Comparison of ENCODE assay signal across 25 cellular contexts in the genomic region with DNA sequence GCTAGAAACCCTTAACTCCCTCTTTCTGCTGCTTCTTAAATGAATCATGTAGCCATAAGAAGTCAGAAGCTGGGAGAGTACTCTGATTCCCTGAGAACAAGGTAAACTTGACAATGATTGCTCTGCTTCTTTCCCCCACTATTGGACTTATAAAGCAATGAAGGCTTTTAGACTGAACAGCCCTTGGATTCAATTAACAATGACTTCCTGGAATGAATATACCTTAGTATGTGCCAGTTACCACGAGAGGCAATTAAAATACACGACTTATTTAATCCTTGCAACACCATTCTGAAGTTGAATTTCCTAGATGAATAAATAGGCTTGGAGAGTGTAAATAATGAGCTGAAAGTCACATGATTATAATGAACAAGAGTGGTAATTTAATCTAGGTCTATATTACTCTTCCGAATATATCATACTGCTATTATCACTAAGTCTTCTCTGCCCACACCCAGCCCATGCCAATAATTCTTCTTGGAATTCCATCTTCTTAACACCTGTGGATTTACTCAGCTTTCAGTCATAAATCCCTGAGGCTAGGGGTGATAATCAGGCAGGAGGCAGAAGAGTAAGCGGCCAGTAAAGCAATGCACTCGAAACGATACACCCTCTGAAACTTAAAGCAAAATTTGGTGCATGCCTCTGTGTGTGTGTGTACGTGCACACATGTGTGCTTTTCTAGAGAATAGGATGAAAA.
DNase-seq lines count a peak whose midpoint lies in the region; ATAC-seq, FAIRE-seq and TF ChIP-seq lines count a peak whose summit lies in the region.
"Had no signal": no experiment of that assay in that cellular context is flagged by ENCODE, and none has a peak within 500 bp of the region (broad histone marks: within the 10 kb centered on the region; RNA-seq: fewer than 3 reads in every experiment).

No MANE protein-coding gene starts in this region.

- no peak for TF ChIP-seq POLR2A in A549 (IDR thresholded peaks at IDR 0.05; ENCODE audit: low read length)
- no peak for TF ChIP-seq POLR2A in testis (IDR thresholded peaks at IDR 0.05)

- TF ChIP-seq EP300 in A549 (IDR thresholded peaks at IDR 0.05): no peak

- intact Hi-C loops in left lung (cut with DNase I) (no loop called here), ascending aorta (cut with DNase I) (loop anchor here (10.0 kb wide), 1 partner anchor 372 kb away; a partner anchor contains a TSS), testis (cut with DNase I; ENCODE audit: low total_unique reads) (no loop called here)

- H3K27ac ChIP-seq in A549 (no peak overlapping the region), left lung (no peak overlapping the region), ascending aorta (no peak overlapping the region), testis (no peak overlapping the region)
- H3K27ac ChIP-seq: ovary, suprapubic skin had no signal

- POLR2A ChIA-PET in A549 (lab: Yijun Ruan, JAX): no interaction called here

- ATAC-seq in A549 (no peak; a peak in 1 of 6 replicates), T-helper 17 cell (no peak), left lung (peak; percentile 77), HG03025 (IDR thresholded peaks at IDR 0.05; ENCODE audit: low FRiP score, unreplicated experiment) (no peak)
- ATAC-seq: GM12878; naive thymus-derived CD8-positive, alpha-beta T cell; sciatic nerve; WTC11 had no signal

- TF ChIP-seq CTCF in A549 (IDR thresholded peaks at IDR 0.05): no peak
- TF ChIP-seq CTCF in left lung (IDR thresholded peaks at IDR 0.05): no peak
- no peak for TF ChIP-seq CTCF in ascending aorta (IDR thresholded peaks at IDR 0.05)
- no peak for TF ChIP-seq CTCF in testis (IDR thresholded peaks at IDR 0.05)
- TF ChIP-seq CTCF in GM13977 (IDR thresholded peaks at IDR 0.05; ENCODE audit: extremely low read depth, insufficient read depth, missing control alignments): no peak

- peaks cover 6% of the 10 kb centered on the region for H3K4me1 Mint-ChIP-seq in T-helper 17 cell

- CTCF ChIA-PET in A549 (lab: Yijun Ruan, JAX): interaction anchor here (1.0 kb wide), 1 partner anchor 170 kb away, joined by 3 read pairs; a partner anchor contains a TSS

- peaks cover 0 to 20% of the 10 kb centered on the region in 2 donors for H3K36me3 ChIP-seq in left lung
- H3K36me3 ChIP-seq in ascending aorta: peaks cover 0 to 30% of the 10 kb centered on the region in 2 donors
- no peaks in the 10 kb centered on the region for H3K36me3 ChIP-seq in testis (ENCODE audit: low read depth, missing control alignments)
- H3K36me3 ChIP-seq: ovary had no signal

- DNase-seq in A549 (ENCODE audit: low read depth in 1 of 2, low spot score in 1 of 2) (no peak), NCI-H1436 treated with DMSO at 0.1 percent for 48 hours (lab: John Stamatoyannopoulos, UW) (peak; percentile 25), T-helper 17 cell (no peak), left lung (no peak), ascending aorta (ENCODE audit: low spot score in 2 of 2) (no peak), testis (no peak), GM13977 (ENCODE audit: low spot score) (no peak)
- DNase-seq: activated CD4-positive, alpha-beta memory T cell treated with anti-CD3 and anti-CD28 coated beads, Interleukin-2, amount 10 ng/mL, durations not matched to agents 7 days and 5 days; activated naive CD4-positive, alpha-beta T cell treated with Interleukin-2 at 50 U/mL for 16 hours; DMS 273 treated with DMSO at 0.1 percent for 48 hours; GOT3; Kasumi-1; kidney; naive thymus-derived CD8-positive, alpha-beta T cell; NCI-H345; ovary; SK-N-SH had no signal

- H3K27me3 Mint-ChIP-seq in T-helper 17 cell: no peaks in the 10 kb centered on the region
- H3K27me3 Mint-ChIP-seq: activated CD4-positive, alpha-beta memory T cell treated with anti-CD3 and anti-CD28 coated beads, Interleukin-2, amount 10 ng/mL, durations not matched to agents 7 days and 5 days; naive thymus-derived CD8-positive, alpha-beta T cell had no signal

- no peaks in the 10 kb centered on the region for H3K9me3 ChIP-seq in A549
- H3K9me3 ChIP-seq in T-helper 17 cell (ENCODE audit: control insufficient read depth, low read length, poor library complexity, severe bottlenecking): no peaks in the 10 kb centered on the region
- no peaks in the 10 kb centered on the region for H3K9me3 ChIP-seq in left lung
- H3K9me3 ChIP-seq in ascending aorta: no peaks in the 10 kb centered on the region
- H3K9me3 ChIP-seq in testis: no peaks in the 10 kb centered on the region
- H3K9me3 ChIP-seq: ovary, SK-N-SH, suprapubic skin had no signal

- peak; percentile 23 for FAIRE-seq in A549 (lab: Jason Lieb, UNC)
- FAIRE-seq: frontal cortex, GM12878, kidney had no signal

- 89% methylated on average over 7 of the region's 7 CpGs for WGBS in A549 (ENCODE audit: missing lambda C conversion rate)
- WGBS in testis, 2 donors: 84 to 94% methylated on average over 7 of the region's 7 CpGs

- H3K4me3 Mint-ChIP-seq in T-helper 17 cell: no peak overlapping the region
- H3K4me3 Mint-ChIP-seq: activated CD4-positive, alpha-beta memory T cell treated with anti-CD3 and anti-CD28 coated beads, Interleukin-2, amount 10 ng/mL, durations not matched to agents 7 days and 5 days; CD14-positive monocyte; naive thymus-derived CD8-positive, alpha-beta T cell; T-helper 2 cell treated with Interferon-gamma antibody and Interleukin-4, amounts not matched to agents 5 μg/mL and 100 μg/mL, for 36 hours; WTC11 had no signal

- peaks cover 9% of the 10 kb centered on the region for H3K36me3 Mint-ChIP-seq in T-helper 17 cell (ENCODE audit: low read depth)

- no peak for TF ChIP-seq RAD21 in A549 (conservative IDR thresholded peaks at IDR 0.05 in 1 of 2, IDR thresholded peaks at IDR 0.05 in 1 of 2)

- no peaks in the 10 kb centered on the region for H3K27me3 ChIP-seq in left lung
- H3K27me3 ChIP-seq in ascending aorta: no peaks in the 10 kb centered on the region
- no peaks in the 10 kb centered on the region for H3K27me3 ChIP-seq in testis
- H3K27me3 ChIP-seq: ovary, suprapubic skin had no signal

- H3K27ac Mint-ChIP-seq in T-helper 17 cell: peak overlapping the region; percentile 39
- H3K27ac Mint-ChIP-seq: activated CD4-positive, alpha-beta memory T cell treated with anti-CD3 and anti-CD28 coated beads, Interleukin-2, amount 10 ng/mL, durations not matched to agents 7 days and 5 days; T-helper 2 cell treated with Interferon-gamma antibody and Interleukin-4, amounts not matched to agents 5 μg/mL and 100 μg/mL, for 36 hours; WTC11 had no signal

- no peak overlapping the region for H3K4me2 ChIP-seq in A549

- H3K4me3 ChIP-seq in A549: no peak overlapping the region
- H3K4me3 ChIP-seq in left lung: no peak overlapping the region
- H3K4me3 ChIP-seq in ascending aorta: no peak overlapping the region
- no peak overlapping the region for H3K4me3 ChIP-seq in testis
- H3K4me3 ChIP-seq: GM12878, ovary, suprapubic skin had no signal

- in situ Hi-C loops in GM13977 (cut with MboI; ENCODE audit: low pct_unique_long_range_greater_than_20kb, low sequenced_read_pairs, unreplicated experiment): no loop called here

- peaks cover 21% of the 10 kb centered on the region for H3K4me1 ChIP-seq in A549
- H3K4me1 ChIP-seq in left lung: peaks cover 0 to 12% of the 10 kb centered on the region in 2 donors
- no peaks in the 10 kb centered on the region for H3K4me1 ChIP-seq in ascending aorta
- H3K4me1 ChIP-seq in testis: peaks cover 3% of the 10 kb centered on the region
- H3K4me1 ChIP-seq: suprapubic skin had no signal

TF ChIP-seq in A549, 52 proteins besides CTCF, POLR2A, EP300 and RAD21 (continues in another document):
- TF ChIP-seq MYC (IDR thresholded peaks at IDR 0.05; ENCODE audit: borderline replicate concordance, low read length) (no peak), FOXS1 (CRISPR knock-in tag; IDR thresholded peaks at IDR 0.05) (no peak), RCOR1 (IDR thresholded peaks at IDR 0.05; ENCODE audit: low read depth, low read length) (no peak), KDM5A (IDR thresholded peaks at IDR 0.05) (no peak), RARB (CRISPR knock-in tag; IDR thresholded peaks at IDR 0.05) (no peak), ZSCAN20 (CRISPR knock-in tag; IDR thresholded peaks at IDR 0.05) (no peak), ESRRA (IDR thresholded peaks at IDR 0.05; ENCODE audit: borderline replicate concordance, low read length) (no peak), ZFP36 (IDR thresholded peaks at IDR 0.05; ENCODE audit: borderline replicate concordance, partially characterized antibody) (no peak), HOXB13 (CRISPR knock-in tag; IDR thresholded peaks at IDR 0.05; ENCODE audit: low read depth) (no peak), EHMT2 (IDR thresholded peaks at IDR 0.05; ENCODE audit: low read depth) (no peak)
- TF ChIP-seq, protein P1, sequence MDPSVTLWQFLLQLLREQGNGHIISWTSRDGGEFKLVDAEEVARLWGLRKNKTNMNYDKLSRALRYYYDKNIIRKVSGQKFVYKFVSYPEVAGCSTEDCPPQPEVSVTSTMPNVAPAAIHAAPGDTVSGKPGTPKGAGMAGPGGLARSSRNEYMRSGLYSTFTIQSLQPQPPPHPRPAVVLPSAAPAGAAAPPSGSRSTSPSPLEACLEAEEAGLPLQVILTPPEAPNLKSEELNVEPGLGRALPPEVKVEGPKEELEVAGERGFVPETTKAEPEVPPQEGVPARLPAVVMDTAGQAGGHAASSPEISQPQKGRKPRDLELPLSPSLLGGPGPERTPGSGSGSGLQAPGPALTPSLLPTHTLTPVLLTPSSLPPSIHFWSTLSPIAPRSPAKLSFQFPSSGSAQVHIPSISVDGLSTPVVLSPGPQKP (IDR thresholded peaks at IDR 0.05; ENCODE audit: low read depth, low read length): no peak
- TF ChIP-seq, protein P2, sequence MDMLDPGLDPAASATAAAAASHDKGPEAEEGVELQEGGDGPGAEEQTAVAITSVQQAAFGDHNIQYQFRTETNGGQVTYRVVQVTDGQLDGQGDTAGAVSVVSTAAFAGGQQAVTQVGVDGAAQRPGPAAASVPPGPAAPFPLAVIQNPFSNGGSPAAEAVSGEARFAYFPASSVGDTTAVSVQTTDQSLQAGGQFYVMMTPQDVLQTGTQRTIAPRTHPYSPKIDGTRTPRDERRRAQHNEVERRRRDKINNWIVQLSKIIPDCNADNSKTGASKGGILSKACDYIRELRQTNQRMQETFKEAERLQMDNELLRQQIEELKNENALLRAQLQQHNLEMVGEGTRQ (IDR thresholded peaks at IDR 0.05): no peak
- TF ChIP-seq, protein P3, sequence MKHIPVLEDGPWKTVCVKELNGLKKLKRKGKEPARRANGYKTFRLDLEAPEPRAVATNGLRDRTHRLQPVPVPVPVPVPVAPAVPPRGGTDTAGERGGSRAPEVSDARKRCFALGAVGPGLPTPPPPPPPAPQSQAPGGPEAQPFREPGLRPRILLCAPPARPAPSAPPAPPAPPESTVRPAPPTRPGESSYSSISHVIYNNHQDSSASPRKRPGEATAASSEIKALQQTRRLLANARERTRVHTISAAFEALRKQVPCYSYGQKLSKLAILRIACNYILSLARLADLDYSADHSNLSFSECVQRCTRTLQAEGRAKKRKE (CRISPR knock-in tag; IDR thresholded peaks at IDR 0.05; ENCODE audit: low read depth): no peak
